Comparison of ENCODE assay signal across 8 cellular contexts in genomic region chr1:246647113-246647512, GRCh38.
DNase-seq lines count a peak whose midpoint lies in the region; ATAC-seq lines count a peak whose summit lies in the region.

No MANE protein-coding gene starts in this region.

- intact Hi-C loops in head of caudate nucleus (cut with DNase I) (loop anchor here (5.0 kb wide), 1 partner anchor 50 kb away; no protein-coding TSS in a partner anchor), posterior cingulate gyrus (cut with DNase I) (loop anchor here (2.0 kb wide), 2 partner anchors 52 to 108 kb away; no protein-coding TSS in a partner anchor)

- peak; percentile 33 for DNase-seq in ELR (ENCODE audit: low read depth)
- DNase-seq in SK-N-DZ (ENCODE audit: low spot score), result peak; percentile 51
- peak; percentile 43 to 86 (median 70) for DNase-seq in head of caudate nucleus
- DNase-seq in posterior cingulate gyrus, result peak; percentile 45 to 97 (median 74)
- DNase-seq in activated CD4-positive, CD25-positive, alpha-beta regulatory T cell treated with anti-CD3 and anti-CD28 coated beads, Interleukin-2, amount 50 U/mL, for 72 hours, result no peak

- ATAC-seq in GM19324 (IDR thresholded peaks at IDR 0.05; ENCODE audit: low FRiP score, unreplicated experiment) (no peak), GM18502 (IDR thresholded peaks at IDR 0.05; ENCODE audit: poor library complexity, unreplicated experiment) (no peak), GM21825 (IDR thresholded peaks at IDR 0.05; ENCODE audit: unreplicated experiment) (no peak)
